In genomic region chr9:136086213-136086881, GRCh38 we compare ENCODE assay signal across 1 cellular context.
TF ChIP-seq lines count a peak whose summit lies in the region.

No MANE protein-coding gene starts in this region.

TF ChIP-seq in H1, 55 proteins besides CTCF, POLR2A, EP300 and RAD21 (continued from another document):
- TF ChIP-seq SAP30 (IDR thresholded peaks at IDR 0.05; ENCODE audit: insufficient read depth, insufficient replicate concordance, low read length): no peak
- TF ChIP-seq SP2 (IDR thresholded peaks at IDR 0.05; ENCODE audit: low read length): no peak
- TF ChIP-seq CEBPB (IDR thresholded peaks at IDR 0.05; ENCODE audit: low read depth, low read length): no peak
- TF ChIP-seq, protein P1, sequence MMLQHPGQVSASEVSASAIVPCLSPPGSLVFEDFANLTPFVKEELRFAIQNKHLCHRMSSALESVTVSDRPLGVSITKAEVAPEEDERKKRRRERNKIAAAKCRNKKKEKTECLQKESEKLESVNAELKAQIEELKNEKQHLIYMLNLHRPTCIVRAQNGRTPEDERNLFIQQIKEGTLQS (IDR thresholded peaks at IDR 0.05; ENCODE audit: insufficient read depth, low read depth, low read length): no peak
- TF ChIP-seq ZNF274 (IDR thresholded peaks at IDR 0.05; ENCODE audit: borderline replicate concordance, extremely low read depth, low read length): no peak
- TF ChIP-seq EZH2 (IDR thresholded peaks at IDR 0.05; ENCODE audit: low read depth, low read length, severe bottlenecking): no peak
- TF ChIP-seq RNF2 (IDR thresholded peaks at IDR 0.05; ENCODE audit: borderline replicate concordance, low read depth, low read length, missing control alignments, poor library complexity, severe bottlenecking): no peak
- TF ChIP-seq GTF2F1 (IDR thresholded peaks at IDR 0.05; ENCODE audit: borderline replicate concordance, low read depth, low read length): no peak
- no peak for TF ChIP-seq MAFK (IDR thresholded peaks at IDR 0.05; ENCODE audit: low read depth, low read length)
- TF ChIP-seq NANOG (IDR thresholded peaks at IDR 0.05; ENCODE audit: insufficient read depth, low read depth, low read length, poor library complexity, severe bottlenecking): no peak
- no peak for TF ChIP-seq NRF1 (IDR thresholded peaks at IDR 0.05; ENCODE audit: low read depth, low read length)
